Comparison of ENCODE assay signal across 3 cellular contexts in the genomic region with DNA sequence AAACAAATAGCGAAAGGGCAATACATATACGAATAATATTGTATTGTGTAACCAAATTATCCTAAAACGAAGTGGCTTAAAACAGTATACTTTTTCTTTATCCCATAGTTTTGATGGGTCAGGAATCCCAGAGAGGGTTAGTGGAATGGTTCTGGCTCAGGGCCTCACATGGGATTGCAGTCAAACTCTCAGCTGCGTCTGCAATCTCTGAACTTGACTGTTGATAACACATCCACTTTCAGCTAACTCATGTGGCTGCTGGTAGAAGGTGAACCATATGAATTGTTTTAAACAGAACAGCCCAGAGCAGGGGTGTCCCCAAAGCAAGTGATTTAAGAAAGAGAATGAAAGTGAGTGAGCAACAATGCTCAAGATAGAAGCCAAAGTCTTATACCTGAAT.
"Had no signal": no experiment of that assay in that cellular context is flagged by ENCODE, and none has a peak within 500 bp of the region (broad histone marks: within the 10 kb centered on the region; RNA-seq: fewer than 3 reads in every experiment).

No MANE protein-coding gene starts in this region.

- ATAC-seq: GM12878 had no signal

- DNase-seq: GDM1, GF-D8 had no signal

- H3K4me3 ChIP-seq: GM12878 had no signal
